1 cellular context compared by ENCODE assay signal in the genomic region with DNA sequence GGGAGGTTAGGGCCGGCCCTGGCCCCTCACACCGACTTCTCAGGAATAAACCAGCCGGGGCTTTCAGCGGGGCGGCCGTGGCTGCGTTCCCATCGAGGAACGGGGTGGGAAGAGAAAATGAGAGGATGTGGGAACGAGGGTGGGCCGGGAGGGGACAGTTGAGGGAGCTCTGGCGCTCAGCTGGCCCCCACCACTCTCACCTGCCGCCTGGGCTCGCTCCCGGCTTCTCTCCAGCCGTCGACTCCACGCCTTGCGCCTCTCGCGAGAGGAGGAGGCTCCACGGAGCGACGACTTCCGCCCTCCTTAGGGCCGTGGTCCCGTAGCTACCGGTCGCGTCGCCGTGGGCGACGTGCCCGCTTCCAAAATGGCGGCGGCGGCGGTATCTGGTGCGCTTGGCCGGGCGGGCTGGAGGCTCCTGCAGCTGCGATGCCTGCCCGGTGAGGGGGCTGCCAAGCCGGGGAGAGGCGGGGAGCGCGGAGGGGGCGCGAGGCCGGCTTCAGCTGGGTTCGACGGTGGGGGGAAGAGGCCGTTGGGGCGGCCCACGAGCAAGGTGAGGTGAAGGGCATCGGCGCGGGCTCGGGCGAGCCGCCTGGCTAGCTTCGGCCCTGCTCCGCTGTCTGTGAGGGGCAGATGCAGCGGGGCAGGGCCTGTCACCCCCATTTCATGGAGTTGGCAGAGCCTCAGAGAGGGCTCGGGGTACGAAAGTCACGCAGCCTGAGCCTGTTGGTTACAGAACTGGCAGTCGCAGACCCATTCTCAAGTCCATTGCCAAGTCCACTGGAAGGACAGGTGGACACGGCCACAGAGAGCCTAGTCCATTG.
A peak's percentile ranks its signal among the peaks of the same experiment; 100 is the strongest.
TF ChIP-seq lines count a peak whose summit lies in the region.

Gene CIAPIN1 (minus strand): TSS at position 244 of the 821 bp plus-strand sequence. CDS start 6,457 bp downstream, outside the sequence.
Gene COQ9 (plus strand): TSS at position 338 of the 821 bp plus-strand sequence. CDS start 27 bp downstream, at position 365.

TF ChIP-seq in K562, 482 proteins besides CTCF, POLR2A, EP300 and RAD21 (continued from another document and continues in another):
- TF ChIP-seq MYC (IDR thresholded peaks at IDR 0.05; ENCODE audit: low read depth, low read length) (peak; percentile 77), MYC (CRISPR knock-in tag; IDR thresholded peaks at IDR 0.05; ENCODE audit: borderline replicate concordance, low read depth) (no peak), TRIM25 (IDR thresholded peaks at IDR 0.05; ENCODE audit: borderline replicate concordance) (no peak), ZNF239 (CRISPR knock-in tag; IDR thresholded peaks at IDR 0.05) (no peak), SP1 (CRISPR knock-in tag; IDR thresholded peaks at IDR 0.05) (peak; percentile 85), HSF4 (CRISPR knock-in tag; IDR thresholded peaks at IDR 0.05; ENCODE audit: borderline replicate concordance) (no peak), ZBTB1 (CRISPR knock-in tag; IDR thresholded peaks at IDR 0.05; ENCODE audit: borderline replicate concordance, low read depth) (no peak; the same call in 1 of the 2 replicates), ZNF12 (CRISPR knock-in tag; IDR thresholded peaks at IDR 0.05) (0 out of 2 replicates have a peak, but pooled peaks have one; percentile 22), ZNF133 (CRISPR knock-in tag; IDR thresholded peaks at IDR 0.05) (no peak), ZC3H4 (CRISPR knock-in tag; IDR thresholded peaks at IDR 0.05; ENCODE audit: borderline replicate concordance) (no peak), ZNF175 (CRISPR knock-in tag; IDR thresholded peaks at IDR 0.05; ENCODE audit: low read depth) (no peak), PHTF2 (CRISPR knock-in tag; IDR thresholded peaks at IDR 0.05) (no peak), HMG20B (CRISPR knock-in tag; IDR thresholded peaks at IDR 0.05) (no peak), ZNF143 (CRISPR knock-in tag; IDR thresholded peaks at IDR 0.05) (no peak), KLF10 (CRISPR knock-in tag; IDR thresholded peaks at IDR 0.05) (no peak), ZNF212 (CRISPR knock-in tag; IDR thresholded peaks at IDR 0.05) (no peak), NFE2L1 (tag; IDR thresholded peaks at IDR 0.05; ENCODE audit: borderline replicate concordance, low read depth) (no peak), KLF6 (CRISPR knock-in tag; IDR thresholded peaks at IDR 0.05; ENCODE audit: borderline replicate concordance) (no peak), ZNF174 (CRISPR knock-in tag; IDR thresholded peaks at IDR 0.05) (no peak), EWSR1 (IDR thresholded peaks at IDR 0.05; ENCODE audit: borderline replicate concordance, low read depth, partially characterized antibody) (no peak), CBFB (CRISPR knock-in tag; IDR thresholded peaks at IDR 0.05) (no peak), TEAD2 (tag; IDR thresholded peaks at IDR 0.05) (no peak), NFXL1 (CRISPR knock-in tag; IDR thresholded peaks at IDR 0.05) (no peak), DDX20 (tag; IDR thresholded peaks at IDR 0.05; ENCODE audit: low read depth) (no peak), SREBF1 (IDR thresholded peaks at IDR 0.05; ENCODE audit: borderline replicate concordance, low read depth, low read length) (no peak), ZNF408 (CRISPR knock-in tag; IDR thresholded peaks at IDR 0.05; ENCODE audit: low read depth) (no peak), MTA3 (IDR thresholded peaks at IDR 0.05; ENCODE audit: borderline replicate concordance) (peak; percentile 76; the same call in 1 of the 2 replicates), NR2C2 (CRISPR knock-in tag; IDR thresholded peaks at IDR 0.05) (no peak), NR2C2 (tag; IDR thresholded peaks at IDR 0.05) (peak; percentile 77; the same call in 1 of the 2 replicates), ZBTB17 (CRISPR knock-in tag; IDR thresholded peaks at IDR 0.05) (0 out of 2 replicates have a peak, but pooled peaks have one; percentile 58), ZFP1 (CRISPR knock-in tag; IDR thresholded peaks at IDR 0.05) (no peak), ZNF445 (CRISPR knock-in tag; IDR thresholded peaks at IDR 0.05; ENCODE audit: low read depth) (no peak), POLR2G (IDR thresholded peaks at IDR 0.05; ENCODE audit: low read depth, low read length) (peak; percentile 96), FOXK2 (conservative IDR thresholded peaks at IDR 0.05 in 1 of 2, IDR thresholded peaks at IDR 0.05 in 1 of 2; ENCODE audit: low read depth in 2 of 2) (no peak), ZKSCAN1 (IDR thresholded peaks at IDR 0.05; ENCODE audit: low read depth, low read length) (0 out of 2 replicates have a peak, but pooled peaks have one; percentile 17), POLR2AphosphoS2 (IDR thresholded peaks at IDR 0.05; ENCODE audit: low read length) (no peak)
- TF ChIP-seq, protein P1, sequence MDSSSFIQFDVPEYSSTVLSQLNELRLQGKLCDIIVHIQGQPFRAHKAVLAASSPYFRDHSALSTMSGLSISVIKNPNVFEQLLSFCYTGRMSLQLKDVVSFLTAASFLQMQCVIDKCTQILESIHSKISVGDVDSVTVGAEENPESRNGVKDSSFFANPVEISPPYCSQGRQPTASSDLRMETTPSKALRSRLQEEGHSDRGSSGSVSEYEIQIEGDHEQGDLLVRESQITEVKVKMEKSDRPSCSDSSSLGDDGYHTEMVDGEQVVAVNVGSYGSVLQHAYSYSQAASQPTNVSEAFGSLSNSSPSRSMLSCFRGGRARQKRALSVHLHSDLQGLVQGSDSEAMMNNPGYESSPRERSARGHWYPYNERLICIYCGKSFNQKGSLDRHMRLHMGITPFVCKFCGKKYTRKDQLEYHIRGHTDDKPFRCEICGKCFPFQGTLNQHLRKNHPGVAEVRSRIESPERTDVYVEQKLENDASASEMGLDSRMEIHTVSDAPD (CRISPR knock-in tag; IDR thresholded peaks at IDR 0.05): no peak
- TF ChIP-seq, protein P2, sequence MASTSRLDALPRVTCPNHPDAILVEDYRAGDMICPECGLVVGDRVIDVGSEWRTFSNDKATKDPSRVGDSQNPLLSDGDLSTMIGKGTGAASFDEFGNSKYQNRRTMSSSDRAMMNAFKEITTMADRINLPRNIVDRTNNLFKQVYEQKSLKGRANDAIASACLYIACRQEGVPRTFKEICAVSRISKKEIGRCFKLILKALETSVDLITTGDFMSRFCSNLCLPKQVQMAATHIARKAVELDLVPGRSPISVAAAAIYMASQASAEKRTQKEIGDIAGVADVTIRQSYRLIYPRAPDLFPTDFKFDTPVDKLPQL (IDR thresholded peaks at IDR 0.05; ENCODE audit: extremely low read depth, insufficient read length): no peak
- TF ChIP-seq, protein P3, sequence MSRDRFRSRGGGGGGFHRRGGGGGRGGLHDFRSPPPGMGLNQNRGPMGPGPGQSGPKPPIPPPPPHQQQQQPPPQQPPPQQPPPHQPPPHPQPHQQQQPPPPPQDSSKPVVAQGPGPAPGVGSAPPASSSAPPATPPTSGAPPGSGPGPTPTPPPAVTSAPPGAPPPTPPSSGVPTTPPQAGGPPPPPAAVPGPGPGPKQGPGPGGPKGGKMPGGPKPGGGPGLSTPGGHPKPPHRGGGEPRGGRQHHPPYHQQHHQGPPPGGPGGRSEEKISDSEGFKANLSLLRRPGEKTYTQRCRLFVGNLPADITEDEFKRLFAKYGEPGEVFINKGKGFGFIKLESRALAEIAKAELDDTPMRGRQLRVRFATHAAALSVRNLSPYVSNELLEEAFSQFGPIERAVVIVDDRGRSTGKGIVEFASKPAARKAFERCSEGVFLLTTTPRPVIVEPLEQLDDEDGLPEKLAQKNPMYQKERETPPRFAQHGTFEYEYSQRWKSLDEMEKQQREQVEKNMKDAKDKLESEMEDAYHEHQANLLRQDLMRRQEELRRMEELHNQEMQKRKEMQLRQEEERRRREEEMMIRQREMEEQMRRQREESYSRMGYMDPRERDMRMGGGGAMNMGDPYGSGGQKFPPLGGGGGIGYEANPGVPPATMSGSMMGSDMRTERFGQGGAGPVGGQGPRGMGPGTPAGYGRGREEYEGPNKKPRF (IDR thresholded peaks at IDR 0.05; ENCODE audit: low read depth, low read length): no peak
- TF ChIP-seq, protein P4, sequence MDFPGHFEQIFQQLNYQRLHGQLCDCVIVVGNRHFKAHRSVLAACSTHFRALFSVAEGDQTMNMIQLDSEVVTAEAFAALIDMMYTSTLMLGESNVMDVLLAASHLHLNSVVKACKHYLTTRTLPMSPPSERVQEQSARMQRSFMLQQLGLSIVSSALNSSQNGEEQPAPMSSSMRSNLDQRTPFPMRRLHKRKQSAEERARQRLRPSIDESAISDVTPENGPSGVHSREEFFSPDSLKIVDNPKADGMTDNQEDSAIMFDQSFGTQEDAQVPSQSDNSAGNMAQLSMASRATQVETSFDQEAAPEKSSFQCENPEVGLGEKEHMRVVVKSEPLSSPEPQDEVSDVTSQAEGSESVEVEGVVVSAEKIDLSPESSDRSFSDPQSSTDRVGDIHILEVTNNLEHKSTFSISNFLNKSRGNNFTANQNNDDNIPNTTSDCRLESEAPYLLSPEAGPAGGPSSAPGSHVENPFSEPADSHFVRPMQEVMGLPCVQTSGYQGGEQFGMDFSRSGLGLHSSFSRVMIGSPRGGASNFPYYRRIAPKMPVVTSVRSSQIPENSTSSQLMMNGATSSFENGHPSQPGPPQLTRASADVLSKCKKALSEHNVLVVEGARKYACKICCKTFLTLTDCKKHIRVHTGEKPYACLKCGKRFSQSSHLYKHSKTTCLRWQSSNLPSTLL (IDR thresholded peaks at IDR 0.05): no peak
- TF ChIP-seq, protein P5, sequence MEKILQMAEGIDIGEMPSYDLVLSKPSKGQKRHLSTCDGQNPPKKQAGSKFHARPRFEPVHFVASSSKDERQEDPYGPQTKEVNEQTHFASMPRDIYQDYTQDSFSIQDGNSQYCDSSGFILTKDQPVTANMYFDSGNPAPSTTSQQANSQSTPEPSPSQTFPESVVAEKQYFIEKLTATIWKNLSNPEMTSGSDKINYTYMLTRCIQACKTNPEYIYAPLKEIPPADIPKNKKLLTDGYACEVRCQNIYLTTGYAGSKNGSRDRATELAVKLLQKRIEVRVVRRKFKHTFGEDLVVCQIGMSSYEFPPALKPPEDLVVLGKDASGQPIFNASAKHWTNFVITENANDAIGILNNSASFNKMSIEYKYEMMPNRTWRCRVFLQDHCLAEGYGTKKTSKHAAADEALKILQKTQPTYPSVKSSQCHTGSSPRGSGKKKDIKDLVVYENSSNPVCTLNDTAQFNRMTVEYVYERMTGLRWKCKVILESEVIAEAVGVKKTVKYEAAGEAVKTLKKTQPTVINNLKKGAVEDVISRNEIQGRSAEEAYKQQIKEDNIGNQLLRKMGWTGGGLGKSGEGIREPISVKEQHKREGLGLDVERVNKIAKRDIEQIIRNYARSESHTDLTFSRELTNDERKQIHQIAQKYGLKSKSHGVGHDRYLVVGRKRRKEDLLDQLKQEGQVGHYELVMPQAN (IDR thresholded peaks at IDR 0.05; ENCODE audit: borderline replicate concordance): peak; percentile 82; the same call in 1 of the 2 replicates
- TF ChIP-seq, protein P6, sequence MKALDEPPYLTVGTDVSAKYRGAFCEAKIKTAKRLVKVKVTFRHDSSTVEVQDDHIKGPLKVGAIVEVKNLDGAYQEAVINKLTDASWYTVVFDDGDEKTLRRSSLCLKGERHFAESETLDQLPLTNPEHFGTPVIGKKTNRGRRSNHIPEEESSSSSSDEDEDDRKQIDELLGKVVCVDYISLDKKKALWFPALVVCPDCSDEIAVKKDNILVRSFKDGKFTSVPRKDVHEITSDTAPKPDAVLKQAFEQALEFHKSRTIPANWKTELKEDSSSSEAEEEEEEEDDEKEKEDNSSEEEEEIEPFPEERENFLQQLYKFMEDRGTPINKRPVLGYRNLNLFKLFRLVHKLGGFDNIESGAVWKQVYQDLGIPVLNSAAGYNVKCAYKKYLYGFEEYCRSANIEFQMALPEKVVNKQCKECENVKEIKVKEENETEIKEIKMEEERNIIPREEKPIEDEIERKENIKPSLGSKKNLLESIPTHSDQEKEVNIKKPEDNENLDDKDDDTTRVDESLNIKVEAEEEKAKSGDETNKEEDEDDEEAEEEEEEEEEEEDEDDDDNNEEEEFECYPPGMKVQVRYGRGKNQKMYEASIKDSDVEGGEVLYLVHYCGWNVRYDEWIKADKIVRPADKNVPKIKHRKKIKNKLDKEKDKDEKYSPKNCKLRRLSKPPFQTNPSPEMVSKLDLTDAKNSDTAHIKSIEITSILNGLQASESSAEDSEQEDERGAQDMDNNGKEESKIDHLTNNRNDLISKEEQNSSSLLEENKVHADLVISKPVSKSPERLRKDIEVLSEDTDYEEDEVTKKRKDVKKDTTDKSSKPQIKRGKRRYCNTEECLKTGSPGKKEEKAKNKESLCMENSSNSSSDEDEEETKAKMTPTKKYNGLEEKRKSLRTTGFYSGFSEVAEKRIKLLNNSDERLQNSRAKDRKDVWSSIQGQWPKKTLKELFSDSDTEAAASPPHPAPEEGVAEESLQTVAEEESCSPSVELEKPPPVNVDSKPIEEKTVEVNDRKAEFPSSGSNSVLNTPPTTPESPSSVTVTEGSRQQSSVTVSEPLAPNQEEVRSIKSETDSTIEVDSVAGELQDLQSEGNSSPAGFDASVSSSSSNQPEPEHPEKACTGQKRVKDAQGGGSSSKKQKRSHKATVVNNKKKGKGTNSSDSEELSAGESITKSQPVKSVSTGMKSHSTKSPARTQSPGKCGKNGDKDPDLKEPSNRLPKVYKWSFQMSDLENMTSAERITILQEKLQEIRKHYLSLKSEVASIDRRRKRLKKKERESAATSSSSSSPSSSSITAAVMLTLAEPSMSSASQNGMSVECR (CRISPR knock-in tag; IDR thresholded peaks at IDR 0.05): peak; percentile 91
- TF ChIP-seq, protein P7, sequence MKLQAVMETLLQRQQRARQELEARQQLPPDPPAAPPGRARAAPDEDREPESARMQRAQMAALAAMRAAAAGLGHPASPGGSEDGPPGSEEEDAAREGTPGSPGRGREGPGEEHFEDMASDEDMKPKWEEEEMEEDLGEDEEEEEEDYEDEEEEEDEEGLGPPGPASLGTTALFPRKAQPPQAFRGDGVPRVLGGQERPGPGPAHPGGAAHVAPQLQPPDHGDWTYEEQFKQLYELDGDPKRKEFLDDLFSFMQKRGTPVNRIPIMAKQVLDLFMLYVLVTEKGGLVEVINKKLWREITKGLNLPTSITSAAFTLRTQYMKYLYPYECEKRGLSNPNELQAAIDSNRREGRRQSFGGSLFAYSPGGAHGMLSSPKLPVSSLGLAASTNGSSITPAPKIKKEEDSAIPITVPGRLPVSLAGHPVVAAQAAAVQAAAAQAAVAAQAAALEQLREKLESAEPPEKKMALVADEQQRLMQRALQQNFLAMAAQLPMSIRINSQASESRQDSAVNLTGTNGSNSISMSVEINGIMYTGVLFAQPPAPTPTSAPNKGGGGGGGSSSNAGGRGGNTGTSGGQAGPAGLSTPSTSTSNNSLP (IDR thresholded peaks at IDR 0.05; ENCODE audit: borderline replicate concordance, low read depth, low read length): no peak
